In the genomic region with DNA sequence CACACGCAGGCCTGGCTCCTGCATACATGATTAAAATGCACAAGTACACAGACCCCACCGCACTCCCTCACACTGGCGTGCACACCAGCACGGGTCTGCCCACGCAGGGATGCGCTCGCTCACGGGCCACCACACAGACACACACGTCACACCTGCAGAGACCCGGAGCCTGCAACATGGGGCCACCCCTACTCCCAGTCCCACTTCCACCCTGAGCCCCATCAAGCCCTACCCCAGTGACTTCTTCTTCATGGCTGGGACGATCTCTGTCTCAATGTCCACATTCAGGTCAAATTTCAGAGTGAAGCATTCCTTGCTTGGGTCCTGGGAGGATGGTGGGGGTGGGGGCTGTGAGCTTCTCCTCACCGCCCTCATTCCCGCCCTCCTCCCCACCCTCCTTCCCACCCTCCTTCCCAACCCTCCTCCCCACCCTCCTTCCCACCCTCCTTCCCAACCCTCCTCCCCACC, we compare ENCODE assay signal across 16 cellular contexts. TPM values are rescaled to one million over a fixed set of nuclear protein-coding genes. Genes with fewer than 3 reads are reported as not detected.
"Had no signal": no experiment of that assay in that cellular context is flagged by ENCODE, and none has a peak within 500 bp of the region (broad histone marks: within the 10 kb centered on the region; RNA-seq: fewer than 3 reads in every experiment).

No MANE protein-coding gene starts in this region.

- H3K36me3 Mint-ChIP-seq: activated CD8-positive, alpha-beta memory T cell treated with anti-CD3 and anti-CD28 coated beads, Interleukin-2, amount 10 ng/mL, durations not matched to agents 7 days and 5 days; activated naive CD4-positive, alpha-beta T cell treated with anti-CD3 and anti-CD28 coated beads, Interleukin-2, amount 50 U/mL, for 24 hours had no signal

- H3K9me3 ChIP-seq: left ventricle myocardium inferior, neutrophil, spleen, testis, transverse colon had no signal

- H3K27me3 ChIP-seq: spleen, testis, transverse colon had no signal

- H3K27ac ChIP-seq: left ventricle myocardium inferior, neutrophil, spleen, testis had no signal

- H3K27me3 Mint-ChIP-seq: activated CD4-positive, alpha-beta T cell treated with anti-CD3 and anti-CD28 coated beads for 36 hours; activated CD8-positive, alpha-beta memory T cell treated with anti-CD3 and anti-CD28 coated beads, Interleukin-2, amount 10 ng/mL, durations not matched to agents 7 days and 5 days; activated naive CD4-positive, alpha-beta T cell treated with anti-CD3 and anti-CD28 coated beads, Interleukin-2, amount 50 U/mL, for 24 hours; activated naive CD8-positive, alpha-beta T cell treated with anti-CD3 and anti-CD28 coated beads, Interleukin-2, amount 50 U/mL, for 24 hours had no signal

- H3K4me1 Mint-ChIP-seq: activated B cell treated with CpG ODN at 0.5 μM for 24 hours; activated CD8-positive, alpha-beta memory T cell treated with anti-CD3 and anti-CD28 coated beads, Interleukin-2, amount 10 ng/mL, durations not matched to agents 7 days and 5 days; activated naive CD8-positive, alpha-beta T cell treated with anti-CD3 and anti-CD28 coated beads, Interleukin-2, amount 50 U/mL, for 24 hours had no signal

- H3K9me3 Mint-ChIP-seq: activated B cell treated with CpG ODN at 0.5 μM for 24 hours; activated naive CD4-positive, alpha-beta T cell treated with anti-CD3 and anti-CD28 coated beads, Interleukin-2, amount 50 U/mL, for 24 hours; activated naive CD8-positive, alpha-beta T cell treated with anti-CD3 and anti-CD28 coated beads, Interleukin-2, amount 50 U/mL, for 24 hours; activated T-helper 2 cell treated with anti-CD3 and anti-CD28 coated beads, Interferon-gamma antibody, Interleukin-2, Interleukin-4, amounts not matched to agents 10 μg/mL and 5 μg/mL and 100 μg/mL, durations not matched to agents 14 hours and 24 hours and 36 hours; endodermal cell; nephron had no signal

- H3K4me3 Mint-ChIP-seq: activated B cell treated with CpG ODN at 0.5 μM for 24 hours; activated CD4-positive, alpha-beta T cell treated with anti-CD3 and anti-CD28 coated beads for 36 hours; activated CD8-positive, alpha-beta memory T cell treated with anti-CD3 and anti-CD28 coated beads, Interleukin-2, amount 10 ng/mL, durations not matched to agents 7 days and 5 days; activated CD8-positive, alpha-beta T cell treated with anti-CD3 and anti-CD28 coated beads, Interleukin-2, amount 10 ng/mL, durations not matched to agents 7 days and 5 days; activated naive CD4-positive, alpha-beta T cell treated with anti-CD3 and anti-CD28 coated beads, Interleukin-2, amount 50 U/mL, for 24 hours; activated naive CD8-positive, alpha-beta T cell treated with anti-CD3 and anti-CD28 coated beads, Interleukin-2, amount 50 U/mL, for 24 hours; endodermal cell; nephron had no signal

- H3K36me3 ChIP-seq: neutrophil, transverse colon had no signal

- H3K27ac Mint-ChIP-seq: activated B cell treated with CpG ODN at 0.5 μM for 24 hours; activated CD4-positive, alpha-beta T cell treated with anti-CD3 and anti-CD28 coated beads for 36 hours; activated CD8-positive, alpha-beta memory T cell treated with anti-CD3 and anti-CD28 coated beads, Interleukin-2, amount 10 ng/mL, durations not matched to agents 7 days and 5 days; activated CD8-positive, alpha-beta T cell treated with anti-CD3 and anti-CD28 coated beads, Interleukin-2, amount 10 ng/mL, durations not matched to agents 7 days and 5 days; activated naive CD4-positive, alpha-beta T cell treated with anti-CD3 and anti-CD28 coated beads, Interleukin-2, amount 50 U/mL, for 24 hours; activated naive CD8-positive, alpha-beta T cell treated with anti-CD3 and anti-CD28 coated beads, Interleukin-2, amount 50 U/mL, for 24 hours; activated T-helper 2 cell treated with anti-CD3 and anti-CD28 coated beads, Interferon-gamma antibody, Interleukin-2, Interleukin-4, amounts not matched to agents 10 μg/mL and 5 μg/mL and 100 μg/mL, durations not matched to agents 14 hours and 24 hours and 36 hours; endodermal cell had no signal

- H3K4me1 ChIP-seq: testis had no signal

- H3K4me3 ChIP-seq: left ventricle myocardium inferior, spleen, testis, transverse colon had no signal

RNA-seq across cellular contexts. Expression of gene ESPN, which starts 50.3 kb away (rescaled TPM):
- total RNA-seq: osteocyte, posterior vena cava had no signal

RNA-seq across cellular contexts. Expression of gene HES2, which starts 55.1 kb away (rescaled TPM):
- total RNA-seq: activated B cell treated with CpG ODN at 0.5 μM for 24 hours, endodermal cell, left ventricle myocardium inferior, osteocyte had no signal
